8 cellular contexts compared by ENCODE assay signal in the genomic region with DNA sequence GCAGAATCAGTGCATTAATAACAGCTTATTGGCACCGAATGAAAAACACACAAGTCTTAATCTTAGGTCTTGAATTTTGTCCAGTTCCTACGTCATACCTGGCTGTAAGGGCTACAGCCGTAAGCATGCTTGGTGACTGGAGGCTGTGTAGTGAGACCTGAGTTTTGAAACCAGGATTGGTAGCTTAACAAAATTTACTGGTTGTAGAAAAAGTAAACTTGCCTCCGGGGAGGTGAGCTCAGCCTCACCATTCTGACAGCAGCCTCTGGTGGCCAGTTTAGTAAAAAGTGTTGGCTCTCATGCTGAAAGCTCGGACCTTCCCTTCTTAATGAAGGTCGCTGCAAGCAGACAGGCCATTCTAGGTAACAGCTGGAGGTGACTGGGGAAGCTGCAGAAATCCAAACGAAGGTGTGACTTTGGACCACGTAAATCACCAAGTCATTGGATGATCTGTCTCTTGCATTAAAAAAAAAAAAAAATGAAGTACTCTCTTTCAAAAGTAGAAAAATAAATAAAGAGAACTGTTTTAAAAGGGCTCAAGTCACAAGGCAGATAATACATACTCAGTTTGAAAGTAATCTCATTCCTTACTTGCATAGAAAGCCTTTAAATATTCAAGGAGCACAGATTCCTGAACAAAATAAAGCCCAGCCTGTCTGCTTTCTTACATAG. TPM values are rescaled to one million over a fixed set of nuclear protein-coding genes. Genes with fewer than 3 reads are reported as not detected.
DNase-seq lines count a peak whose midpoint lies in the region; TF ChIP-seq lines count a peak whose summit lies in the region.

No MANE protein-coding gene starts in this region.

- H3K9me3 ChIP-seq in OCI-LY1 (ENCODE audit: low read length) = no peaks in the 10 kb centered on the region
- H3K9me3 ChIP-seq in esophagus squamous epithelium = no peaks in the 10 kb centered on the region

- no peak overlapping the region for H3K4me2 ChIP-seq in OCI-LY1 (ENCODE audit: low read length)

- WGBS in esophagus squamous epithelium, 2 donors = 24 to 33% methylated on average over 7 to 8 of the region's 8 CpGs

- H3K27me3 ChIP-seq in OCI-LY1 (ENCODE audit: insufficient read depth, low read length) (no peaks in the 10 kb centered on the region), esophagus squamous epithelium (no peaks in the 10 kb centered on the region)

- H3K27ac Mint-ChIP-seq in neural crest cell (ENCODE audit: unreplicated experiment) = no peak overlapping the region
- no peak overlapping the region for H3K27ac Mint-ChIP-seq in activated CD4-positive, alpha-beta T cell treated with anti-CD3 and anti-CD28 coated beads, Interleukin-2, amount 10 ng/mL, durations not matched to agents 24 days and 14 days

- H3K4me1 ChIP-seq in OCI-LY1 (ENCODE audit: insufficient read depth, low read length, severe bottlenecking) = no peaks in the 10 kb centered on the region
- peaks cover 0 to 15% (median 2%) of the 10 kb centered on the region in 3 donors for H3K4me1 ChIP-seq in esophagus squamous epithelium

- TF ChIP-seq CTCF in OCI-LY1 (IDR thresholded peaks at IDR 0.05; ENCODE audit: low read length) (peak; percentile 41), esophagus squamous epithelium (IDR thresholded peaks at IDR 0.05) (peak in 5 of 6 experiments; percentile 17 to 63 (median 41)), neural crest cell (conservative IDR thresholded peaks at IDR 0.05) (peak; percentile 66)

- no peaks in the 10 kb centered on the region for H4K20me1 ChIP-seq in OCI-LY1 (ENCODE audit: insufficient read depth, low read length)

- H3K4me1 Mint-ChIP-seq in neural crest cell = peaks cover 26% of the 10 kb centered on the region
- peaks cover 6% of the 10 kb centered on the region for H3K4me1 Mint-ChIP-seq in activated CD4-positive, alpha-beta T cell treated with anti-CD3 and anti-CD28 coated beads, Interleukin-2, amount 10 ng/mL, durations not matched to agents 24 days and 14 days

- no peaks in the 10 kb centered on the region for H3F3A ChIP-seq in OCI-LY1 (ENCODE audit: insufficient read depth, low read length)

- no peak overlapping the region for H3K4me3 Mint-ChIP-seq in neural crest cell
- H3K4me3 Mint-ChIP-seq in activated CD4-positive, alpha-beta T cell treated with anti-CD3 and anti-CD28 coated beads, Interleukin-2, amount 10 ng/mL, durations not matched to agents 24 days and 14 days = no peak overlapping the region

- H3K27ac ChIP-seq in OCI-LY1 (ENCODE audit: low read depth, low read length, poor library complexity, severe bottlenecking) = no peak overlapping the region
- H3K27ac ChIP-seq in esophagus squamous epithelium = peak overlapping the region in 2 of 4 donors; percentile 2 to 5

- H3K36me3 Mint-ChIP-seq in neural crest cell (ENCODE audit: low read depth) = no peaks in the 10 kb centered on the region
- H3K36me3 Mint-ChIP-seq in activated CD4-positive, alpha-beta T cell treated with anti-CD3 and anti-CD28 coated beads, Interleukin-2, amount 10 ng/mL, durations not matched to agents 24 days and 14 days (ENCODE audit: low read depth) = no peaks in the 10 kb centered on the region

- no peaks in the 10 kb centered on the region for H3K9me2 ChIP-seq in OCI-LY1 (ENCODE audit: low read depth, low read length)

- H3K79me2 ChIP-seq in OCI-LY1 (ENCODE audit: insufficient read depth, low read length) = no peaks in the 10 kb centered on the region

- no peak overlapping the region for H3K9ac ChIP-seq in OCI-LY1 (ENCODE audit: low read length)

- H3K4me3 ChIP-seq in OCI-LY1 (ENCODE audit: low read depth, low read length, poor library complexity, severe bottlenecking) (no peak overlapping the region), esophagus squamous epithelium (no peak overlapping the region)

- DNase-seq in GM03348 (ENCODE audit: low spot score) (peak; percentile 42), esophagus squamous epithelium (lab: John Stamatoyannopoulos, UW) (no peak), neural crest cell (ENCODE audit: low read depth, low spot score) (no peak), LoVo (ENCODE audit: low spot score) (no peak), NCI-H1105 treated with DMSO at 0.1 percent for 48 hours (lab: John Stamatoyannopoulos, UW) (no peak), COR-L47 (lab: John Stamatoyannopoulos, UW) (no peak)
- DNase-seq in activated CD4-positive, alpha-beta T cell treated with anti-CD3 and anti-CD28 coated beads, Interleukin-2, amount 10 ng/mL, durations not matched to agents 24 days and 14 days = no peak

- intact Hi-C loops in esophagus squamous epithelium (cut with DNase I) = no loop called here
- intact Hi-C loops in activated CD4-positive, alpha-beta T cell treated with anti-CD3 and anti-CD28 coated beads, Interleukin-2, amount 10 ng/mL, durations not matched to agents 24 days and 14 days (cut with micrococcal nuclease) = no loop called here

- no peak overlapping the region for H2AFZ ChIP-seq in OCI-LY1 (ENCODE audit: low read length)

- H3K9me3 Mint-ChIP-seq in neural crest cell = no peaks in the 10 kb centered on the region
- H3K9me3 Mint-ChIP-seq in activated CD4-positive, alpha-beta T cell treated with anti-CD3 and anti-CD28 coated beads, Interleukin-2, amount 10 ng/mL, durations not matched to agents 24 days and 14 days = no peaks in the 10 kb centered on the region

- H3K27me3 Mint-ChIP-seq in neural crest cell (ENCODE audit: low read depth) = no peaks in the 10 kb centered on the region
- H3K27me3 Mint-ChIP-seq in activated CD4-positive, alpha-beta T cell treated with anti-CD3 and anti-CD28 coated beads, Interleukin-2, amount 10 ng/mL, durations not matched to agents 24 days and 14 days = no peaks in the 10 kb centered on the region

- H3K36me3 ChIP-seq in OCI-LY1 (ENCODE audit: insufficient read depth, low read length) = no peaks in the 10 kb centered on the region
- H3K36me3 ChIP-seq in esophagus squamous epithelium = no peaks in the 10 kb centered on the region

- no peak for TF ChIP-seq POLR2A in esophagus squamous epithelium (IDR thresholded peaks at IDR 0.05)

RNA-seq across cellular contexts. Expression of a gene that starts 48.8 kb away (rescaled TPM):
- total RNA-seq in esophagus squamous epithelium (10 to 100 TPM in 3 of 4 donors, 1 to 10 TPM in 1; 6.3 to 19.5 (median 13.5) TPM), neural crest cell (18.5 and 21.9 TPM in 2 replicates)
- total RNA-seq in activated CD4-positive, alpha-beta T cell treated with anti-CD3 and anti-CD28 coated beads, Interleukin-2, amount 10 ng/mL, durations not matched to agents 24 days and 14 days = 15.3 and 16.5 TPM in 2 replicates
